12 cellular contexts compared by ENCODE assay signal in the genomic region with DNA sequence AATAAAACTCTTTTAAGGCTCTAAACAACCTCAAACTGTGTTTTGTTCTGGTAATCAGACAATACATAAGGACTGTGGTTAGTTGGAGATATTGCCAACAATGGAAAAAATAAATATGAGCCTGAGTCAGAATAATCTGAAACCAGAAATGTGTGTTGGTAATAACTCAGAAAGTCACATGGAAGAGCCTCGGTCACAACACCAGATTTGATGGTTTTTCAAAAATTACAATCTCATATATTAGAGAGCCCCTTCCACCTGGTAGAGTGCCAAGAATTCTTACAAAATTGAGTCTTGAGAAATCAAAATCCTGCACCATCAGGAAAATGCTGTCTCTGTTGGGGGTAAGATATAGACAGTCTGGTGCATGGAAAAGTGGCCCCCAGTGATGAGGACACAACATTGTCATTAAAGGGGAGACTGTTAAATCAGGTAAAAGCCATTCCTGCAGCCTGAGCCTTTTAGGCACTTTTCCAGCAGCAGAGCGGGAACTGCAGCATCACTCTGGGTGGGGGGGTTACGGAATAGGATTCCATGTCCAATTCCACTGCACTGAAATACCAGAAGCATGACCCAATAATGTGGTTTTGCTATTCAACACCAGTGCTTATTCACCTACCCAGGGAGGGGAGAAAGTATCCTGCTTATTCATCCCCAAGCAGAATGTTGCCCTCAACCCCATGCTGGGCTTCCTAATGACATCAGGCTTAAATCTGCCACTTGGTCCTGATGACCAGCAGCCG. TPM values are rescaled to one million over a fixed set of nuclear protein-coding genes. Genes with fewer than 3 reads are reported as not detected.
DNase-seq lines count a peak whose midpoint lies in the region; TF ChIP-seq lines count a peak whose summit lies in the region.
"Had no signal": no experiment of that assay in that cellular context is flagged by ENCODE, and none has a peak within 500 bp of the region (broad histone marks: within the 10 kb centered on the region; RNA-seq: fewer than 3 reads in every experiment).

No MANE protein-coding gene starts in this region.

- no peak overlapping the region for H3K4me3 Mint-ChIP-seq in activated CD4-positive, alpha-beta memory T cell treated with anti-CD3 and anti-CD28 coated beads for 36 hours

- in situ Hi-C loops in GM23248 (cut with MboI) = no loop called here

- H2AFZ ChIP-seq in GM23248 (no peak overlapping the region), fibroblast of lung (ENCODE audit: low read length) (no peak overlapping the region)

- H3K4me2 ChIP-seq in GM23248 (ENCODE audit: unreplicated experiment) (peak overlapping the region; percentile 81), fibroblast of lung (ENCODE audit: extremely low read depth, insufficient read depth, low read length) (peak overlapping the region; percentile 82)

- no peaks in the 10 kb centered on the region for H3K36me3 Mint-ChIP-seq in activated CD4-positive, alpha-beta memory T cell treated with anti-CD3 and anti-CD28 coated beads for 36 hours

- H3K9me3 Mint-ChIP-seq in activated CD4-positive, alpha-beta memory T cell treated with anti-CD3 and anti-CD28 coated beads for 36 hours = peaks cover 8% of the 10 kb centered on the region

- no peaks in the 10 kb centered on the region for H3K9me3 ChIP-seq in GM23248 (ENCODE audit: low read depth)
- H3K9me3 ChIP-seq in SJSA1 (replicated peaks) = no peaks in the 10 kb centered on the region
- no peaks in the 10 kb centered on the region for H3K9me3 ChIP-seq in fibroblast of lung (ENCODE audit: control insufficient read depth, insufficient read depth, low read depth, low read length)
- H3K9me3 ChIP-seq: pancreas had no signal

- H3K4me3 ChIP-seq in GM23248 (peak overlapping the region; percentile 50), SJSA1 (no peak overlapping the region), fibroblast of lung (replicated peaks in 1 of 4; ENCODE audit: control extremely low read depth in 1 of 4, insufficient read depth in 1 of 4, low read depth in 3 of 4, low read length in 4 of 4) (peak overlapping the region in 1 of 4 experiments; percentile 18), skeletal muscle cell (ENCODE audit: low read depth, low read length) (no peak overlapping the region)
- H3K4me3 ChIP-seq: pancreas had no signal

- intact Hi-C loops in activated CD4-positive, alpha-beta memory T cell treated with anti-CD3 and anti-CD28 coated beads for 36 hours (cut with micrococcal nuclease) = no loop called here

- H3K27me3 Mint-ChIP-seq in activated CD4-positive, alpha-beta memory T cell treated with anti-CD3 and anti-CD28 coated beads for 36 hours = no peaks in the 10 kb centered on the region

- no peak for TF ChIP-seq CTCF in fibroblast of lung (conservative IDR thresholded peaks at IDR 0.05 in 1 of 2, IDR thresholded peaks at IDR 0.05 in 1 of 2; ENCODE audit: low read depth in 1 of 2, low read length in 2 of 2)

- H3K27ac ChIP-seq in GM23248 = peak overlapping the region; percentile 94
- peak overlapping the region; percentile 78 for H3K27ac ChIP-seq in SJSA1
- peak overlapping the region; percentile 91 for H3K27ac ChIP-seq in fibroblast of lung (ENCODE audit: insufficient read depth, low read length)
- H3K27ac ChIP-seq: pancreas had no signal

- 0% methylated on average over 4 of the region's 4 CpGs for WGBS in GM23248 (ENCODE audit: low coverage in 1 of 2, low lambda C conversion rate in 2 of 2, missing lambda C conversion rate in 2 of 2), 2 experiments

- peak overlapping the region; percentile 74 for H3K9ac ChIP-seq in GM23248
- H3K9ac ChIP-seq in fibroblast of lung (ENCODE audit: insufficient read depth, low read length) = no peak overlapping the region

- H3K4me1 ChIP-seq in GM23248 (ENCODE audit: insufficient read depth) (peaks cover 25% of the 10 kb centered on the region), SJSA1 (replicated peaks) (peaks cover 26% of the 10 kb centered on the region), fibroblast of lung (ENCODE audit: control insufficient read depth, extremely low read depth, insufficient read depth, low read length) (peaks cover 15% of the 10 kb centered on the region)
- H3K4me1 ChIP-seq: pancreas had no signal

- no peaks in the 10 kb centered on the region for H3K36me3 ChIP-seq in GM23248 (ENCODE audit: low read depth)
- no peaks in the 10 kb centered on the region for H3K36me3 ChIP-seq in SJSA1
- no peaks in the 10 kb centered on the region for H3K36me3 ChIP-seq in fibroblast of lung (ENCODE audit: control insufficient read depth, insufficient read depth, low read length)
- H3K36me3 ChIP-seq: pancreas had no signal

- CTCF ChIA-PET in activated CD4-positive, alpha-beta memory T cell treated with anti-CD3 and anti-CD28 coated beads for 36 hours (lab: Charles Lee) = no interaction called here

- H3K27me3 ChIP-seq in GM23248 (replicated peaks; ENCODE audit: insufficient read depth) (no peaks in the 10 kb centered on the region), SJSA1 (replicated peaks) (no peaks in the 10 kb centered on the region), fibroblast of lung (ENCODE audit: control insufficient read depth, insufficient read depth, low read length) (no peaks in the 10 kb centered on the region)

- DNase-seq in GM23248 (peak; percentile 96), SJSA1 (ENCODE audit: low read depth in 1 of 2, low spot score in 2 of 2) (peak; percentile 86 to 90), fibroblast of lung (ENCODE audit: low read depth in 2 of 2) (peak; percentile 95 to 100), skeletal muscle cell (ENCODE audit: low read depth) (peak; percentile 96), GF-D8 (lab: John Stamatoyannopoulos, UW) (no peak), NCI-H1092 (lab: John Stamatoyannopoulos, UW) (no peak), CD1c-positive myeloid dendritic cell (ENCODE audit: extremely low spot score) (no peak)
- no peak for DNase-seq in activated CD4-positive, alpha-beta memory T cell treated with anti-CD3 and anti-CD28 coated beads for 36 hours
- DNase-seq: activated naive CD4-positive, alpha-beta T cell; effector memory CD4-positive, alpha-beta T cell; pancreas had no signal

- H3K79me2 ChIP-seq in GM23248 (ENCODE audit: insufficient read depth) = no peaks in the 10 kb centered on the region
- H3K79me2 ChIP-seq in fibroblast of lung (ENCODE audit: control insufficient read depth, insufficient read depth, low read length) = no peaks in the 10 kb centered on the region

- peaks cover 28% of the 10 kb centered on the region for H3F3A ChIP-seq in GM23248 (ENCODE audit: insufficient read depth)

- no peaks in the 10 kb centered on the region for H4K20me1 ChIP-seq in GM23248 (ENCODE audit: insufficient read depth)
- no peaks in the 10 kb centered on the region for H4K20me1 ChIP-seq in fibroblast of lung (ENCODE audit: control insufficient read depth, extremely low read depth, insufficient read depth, low read length)

- POLR2A ChIA-PET in activated CD4-positive, alpha-beta memory T cell treated with anti-CD3 and anti-CD28 coated beads for 36 hours (lab: Charles Lee) = no interaction called here

- H3K4me1 Mint-ChIP-seq in activated CD4-positive, alpha-beta memory T cell treated with anti-CD3 and anti-CD28 coated beads for 36 hours (ENCODE audit: low read depth) = no peaks in the 10 kb centered on the region

- no peak overlapping the region for H3K27ac Mint-ChIP-seq in activated CD4-positive, alpha-beta memory T cell treated with anti-CD3 and anti-CD28 coated beads for 36 hours

- no peaks in the 10 kb centered on the region for H3K9me2 ChIP-seq in GM23248 (ENCODE audit: insufficient read depth)

RNA-seq across cellular contexts. Expression of a gene that starts 9.5 kb away (rescaled TPM):
- total RNA-seq in GM23248 (2014; rRNA removed; shearing (Covaris generic)) = 127 and 141 TPM in 2 replicates
- polyA plus RNA-seq in GM23248 (2016; fragmentation: Nextera tagmentation; extraction: Ambion mirVana) (58.4 and 59.0 TPM in 2 replicates), fibroblast of lung (22.0 and 56.9 TPM in 2 replicates)
- 3.3 and 3.6 TPM in 2 replicates for total RNA-seq in SJSA1 (2014; rRNA removed; shearing (Covaris generic))
- total RNA-seq in fibroblast of lung = 21.0 and 33.9 TPM in 2 replicates
- polyA plus RNA-seq in fibroblast of lung (2012) = 18.3 and 62.0 TPM in 2 replicates
- polyA minus RNA-seq in fibroblast of lung (ENCODE audit: low replicate concordance) = 26.5 and 51.2 TPM in 2 replicates
- total RNA-seq in activated CD4-positive, alpha-beta memory T cell treated with anti-CD3 and anti-CD28 coated beads for 36 hours = under 1 TPM; 0.36 to 0.97 TPM
- total RNA-seq: G401 had no signal

Comparison
In these comparisons a context has a peak if more than half of its experiments do, and no peak if none do; other contexts are left out.
1. DNase-seq: peak in GM23248 (single experiment), SJSA1 (2 of 2), fibroblast of lung (2 of 2) and skeletal muscle cell (single experiment); none in activated CD4-positive, alpha-beta memory T cell treated with anti-CD3 and anti-CD28 coated beads for 36 hours (single experiment), GF-D8 (single experiment), NCI-H1092 (single experiment) and CD1c-positive myeloid dendritic cell (single experiment).
2. Peak in every context shown above with its lines, with median percentiles within 50 percentile points of each other: H3K27ac ChIP-seq.